Comparison of ENCODE assay signal across 9 cellular contexts in genomic region chr11:104799251-104799650, GRCh38.
DNase-seq lines count a peak whose midpoint lies in the region; ATAC-seq and FAIRE-seq lines count a peak whose summit lies in the region.
"Had no signal": no experiment of that assay in that cellular context is flagged by ENCODE, and none has a peak within 500 bp of the region (broad histone marks: within the 10 kb centered on the region; RNA-seq: fewer than 3 reads in every experiment).

No MANE protein-coding gene starts in this region.

- ATAC-seq in activated CD8-positive, alpha-beta memory T cell treated with anti-CD3 and anti-CD28 coated beads, Interleukin-2, amount 10 ng/mL, durations not matched to agents 7 days and 5 days: peak; percentile 74
- peak; percentile 95 for ATAC-seq in HG02763 (IDR thresholded peaks at IDR 0.05; ENCODE audit: unreplicated experiment)

- DNase-seq in activated CD8-positive, alpha-beta memory T cell treated with anti-CD3 and anti-CD28 coated beads, Interleukin-2, amount 10 ng/mL, durations not matched to agents 7 days and 5 days: no peak
- no peak for DNase-seq in activated CD8-positive, alpha-beta memory T cell treated with anti-CD3 and anti-CD28 coated beads, Interleukin-2, amount 50 U/mL, for 4 hours
- DNase-seq in NAMALWA (ENCODE audit: low spot score): peak; percentile 5
- DNase-seq in small intestine: peak; percentile 2
- DNase-seq in Ammon's horn (ENCODE audit: low spot score): no peak
- no peak for DNase-seq in KBM-7
- no peak for DNase-seq in NCI-H187 treated with DMSO at 0.1 percent for 48 hours (lab: John Stamatoyannopoulos, UW)
- DNase-seq: NCI-H510A treated with DMSO at 0.1 percent for 48 hours had no signal

- H3K36me3 Mint-ChIP-seq in activated CD8-positive, alpha-beta memory T cell treated with anti-CD3 and anti-CD28 coated beads, Interleukin-2, amount 10 ng/mL, durations not matched to agents 7 days and 5 days: peaks cover 39% of the 10 kb centered on the region

- H3K9me3 ChIP-seq in small intestine (ENCODE audit: control insufficient read depth, low read depth): no peaks in the 10 kb centered on the region

- no peaks in the 10 kb centered on the region for H3K27me3 Mint-ChIP-seq in activated CD8-positive, alpha-beta memory T cell treated with anti-CD3 and anti-CD28 coated beads, Interleukin-2, amount 10 ng/mL, durations not matched to agents 7 days and 5 days

- H3K36me3 ChIP-seq in small intestine (ENCODE audit: control insufficient read depth in 2 of 2, insufficient read depth in 2 of 2, low read length in 2 of 2): no peaks in the 10 kb centered on the region

- no peaks in the 10 kb centered on the region for H3K27me3 ChIP-seq in small intestine (ENCODE audit: control insufficient read depth in 2 of 2, insufficient read depth in 2 of 2, low read length in 2 of 2)

- peaks cover 12% of the 10 kb centered on the region for H3K9me3 Mint-ChIP-seq in activated CD8-positive, alpha-beta memory T cell treated with anti-CD3 and anti-CD28 coated beads, Interleukin-2, amount 10 ng/mL, durations not matched to agents 7 days and 5 days (ENCODE audit: low read depth)

- H3K4me3 Mint-ChIP-seq in activated CD8-positive, alpha-beta memory T cell treated with anti-CD3 and anti-CD28 coated beads, Interleukin-2, amount 10 ng/mL, durations not matched to agents 7 days and 5 days: peak overlapping the region; percentile 51

- no peak for FAIRE-seq in small intestine (lab: Jason Lieb, UNC)

- H3K27ac Mint-ChIP-seq in activated CD8-positive, alpha-beta memory T cell treated with anti-CD3 and anti-CD28 coated beads, Interleukin-2, amount 10 ng/mL, durations not matched to agents 7 days and 5 days: peak overlapping the region; percentile 93

- H3K4me3 ChIP-seq in small intestine (ENCODE audit: low read depth in 1 of 2, low read length in 2 of 2): no peak overlapping the region

- WGBS in small intestine, 3 donors: 87 to 95% (median 88%) methylated on average over 1 of the region's 1 CpG

- peaks cover 0 to 4% of the 10 kb centered on the region in 2 donors for H3K4me1 ChIP-seq in small intestine (ENCODE audit: control insufficient read depth in 2 of 2, insufficient read depth in 1 of 2, low read depth in 1 of 2, low read length in 1 of 2)

- CTCF ChIA-PET in activated CD8-positive, alpha-beta memory T cell treated with anti-CD3 and anti-CD28 coated beads, Interleukin-2, amount 10 ng/mL, durations not matched to agents 7 days and 5 days (lab: Charles Lee): no interaction called here

- H3K27ac ChIP-seq in small intestine (ENCODE audit: low read depth in 1 of 2, low read length in 1 of 2): peak overlapping the region in 1 of 2 donors; percentile 65

- in situ Hi-C loops in KBM-7 (cut with MboI; ENCODE audit: low pct_unique_long_range_greater_than_20kb, low sequenced_read_pairs): no loop called here

- peaks cover 23% of the 10 kb centered on the region for H3K4me1 Mint-ChIP-seq in activated CD8-positive, alpha-beta memory T cell treated with anti-CD3 and anti-CD28 coated beads, Interleukin-2, amount 10 ng/mL, durations not matched to agents 7 days and 5 days

Comparison
In these comparisons a context has a peak if more than half of its experiments do, and no peak if none do; other contexts are left out.
1. DNase-seq: peak in NAMALWA (single experiment) and small intestine (single experiment); none in activated CD8-positive, alpha-beta memory T cell treated with anti-CD3 and anti-CD28 coated beads, Interleukin-2, amount 10 ng/mL, durations not matched to agents 7 days and 5 days (single experiment), activated CD8-positive, alpha-beta memory T cell treated with anti-CD3 and anti-CD28 coated beads, Interleukin-2, amount 50 U/mL, for 4 hours (single experiment), Ammon's horn (single experiment), KBM-7 (single experiment) and NCI-H187 treated with DMSO at 0.1 percent for 48 hours (single experiment).